In the genomic region with DNA sequence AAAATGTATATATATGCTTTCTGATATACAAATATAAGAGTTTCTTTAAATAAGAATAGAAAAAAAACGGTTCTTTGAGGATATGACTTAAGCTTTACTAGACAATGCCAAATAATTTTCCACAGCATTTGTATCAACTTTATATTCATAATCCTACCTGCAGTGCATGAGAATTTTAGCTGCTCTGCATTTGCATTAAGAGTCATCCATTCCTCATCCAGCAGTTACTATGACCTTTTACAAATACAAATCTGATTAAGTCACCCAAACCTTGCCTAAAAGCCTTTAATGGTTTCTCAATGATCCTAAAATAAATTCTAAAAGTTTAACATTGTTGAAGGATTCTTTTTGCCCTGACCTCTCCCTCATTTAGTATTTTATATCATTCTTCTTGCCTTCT, we compare ENCODE assay signal across 22 cellular contexts.
DNase-seq lines count a peak whose midpoint lies in the region; ATAC-seq, FAIRE-seq and TF ChIP-seq lines count a peak whose summit lies in the region.
"Had no signal": no experiment of that assay in that cellular context is flagged by ENCODE, and none has a peak within 500 bp of the region (broad histone marks: within the 10 kb centered on the region; RNA-seq: fewer than 3 reads in every experiment).

No MANE protein-coding gene starts in this region.

- ATAC-seq in PC-3, result peak; percentile 54
- ATAC-seq in HG02610 (IDR thresholded peaks at IDR 0.05; ENCODE audit: unreplicated experiment), result no peak
- no peak for ATAC-seq in activated T-cell treated with anti-CD3 and anti-CD28 coated beads, Interleukin-2, amount 50 U/mL, for 4 hours
- ATAC-seq: GM23338 had no signal

- FAIRE-seq in bronchial epithelial cell (lab: Jason Lieb, UNC), result no peak
- FAIRE-seq: GM12892, GM19239 had no signal

- no peak overlapping the region for H2AFZ ChIP-seq in PC-3 (ENCODE audit: low read length)
- H2AFZ ChIP-seq: GM23338 had no signal

- POLR2A ChIA-PET in PC-3 (lab: Charles Lee; ENCODE audit: unreplicated experiment), result no interaction called here

- no peak for TF ChIP-seq CTCF in PC-3 (conservative IDR thresholded peaks at IDR 0.05; ENCODE audit: low read depth, low read length)
- no peak for TF ChIP-seq CTCF in bronchial epithelial cell (IDR thresholded peaks at IDR 0.05; ENCODE audit: insufficient read depth, low read length, severe bottlenecking)

- H3K9ac ChIP-seq in PC-3 (ENCODE audit: low read length), result no peak overlapping the region
- H3K9ac ChIP-seq: BLaER1 had no signal

- no TSS peak for BruUV-seq in PC-3 (replicated peaks; lab: Mats Ljungman, UMichigan)

- H3K4me3 ChIP-seq in PC-3 (ENCODE audit: low read length) (no peak overlapping the region), bronchial epithelial cell (ENCODE audit: low read depth, low read length) (no peak overlapping the region)
- H3K4me3 ChIP-seq: BLaER1, GM23338 had no signal

- no peaks in the 10 kb centered on the region for H3K4me1 Mint-ChIP-seq in activated T-cell treated with anti-CD3 and anti-CD28 coated beads, Interleukin-2, amount 50 U/mL, for 4 hours (ENCODE audit: low read depth)
- H3K4me1 Mint-ChIP-seq: B cell; CD8-positive, alpha-beta memory T cell had no signal

- no peaks in the 10 kb centered on the region for H3K9me2 ChIP-seq in PC-3 (replicated peaks; ENCODE audit: low read length)

- H3K9me3 ChIP-seq in PC-3 (ENCODE audit: low read length), result no peaks in the 10 kb centered on the region
- H3K9me3 ChIP-seq: BLaER1 had no signal

- H3K79me2 ChIP-seq in PC-3 (ENCODE audit: low read length), result no peaks in the 10 kb centered on the region

- H3K27me3 Mint-ChIP-seq in activated T-cell treated with anti-CD3 and anti-CD28 coated beads, Interleukin-2, amount 50 U/mL, for 4 hours (ENCODE audit: low read depth), result no peaks in the 10 kb centered on the region
- H3K27me3 Mint-ChIP-seq: B cell; CD4-positive, alpha-beta T cell; CD8-positive, alpha-beta memory T cell had no signal

- H3F3A ChIP-seq in PC-3 (ENCODE audit: low read length, unreplicated experiment), result no peaks in the 10 kb centered on the region

- H3K36me3 ChIP-seq in PC-3 (ENCODE audit: low read depth, low read length) (no peaks in the 10 kb centered on the region), bronchial epithelial cell (ENCODE audit: control insufficient read depth, insufficient read depth, low read length) (no peaks in the 10 kb centered on the region)
- H3K36me3 ChIP-seq: BLaER1 had no signal

- intact Hi-C loops in PC-3 (cut with micrococcal nuclease), result loop anchor here (10.0 kb wide), 1 partner anchor 135 kb away; no protein-coding TSS in a partner anchor

- CTCF ChIA-PET in PC-3 (lab: Charles Lee), result no interaction called here

- H3K9me3 Mint-ChIP-seq in activated T-cell treated with anti-CD3 and anti-CD28 coated beads, Interleukin-2, amount 50 U/mL, for 4 hours, result peaks cover 4% of the 10 kb centered on the region
- H3K9me3 Mint-ChIP-seq: GM23338, H9 had no signal

- H3K4me1 ChIP-seq in PC-3 (ENCODE audit: insufficient read depth, low read length), result peaks cover 16% of the 10 kb centered on the region
- H3K4me1 ChIP-seq: BLaER1 had no signal

- no peak overlapping the region for H3K4me2 ChIP-seq in PC-3 (ENCODE audit: low read length)
- H3K4me2 ChIP-seq: BLaER1, GM23338 had no signal

- H3K27ac ChIP-seq in PC-3 (ENCODE audit: low read length), result peak overlapping the region; percentile 34
- H3K27ac ChIP-seq: 22Rv1, BLaER1, C4-2B had no signal

- H4K20me1 ChIP-seq in PC-3 (ENCODE audit: low read length), result no peaks in the 10 kb centered on the region
- H4K20me1 ChIP-seq: BLaER1 had no signal

- H3K4me3 Mint-ChIP-seq in activated T-cell treated with anti-CD3 and anti-CD28 coated beads, Interleukin-2, amount 50 U/mL, for 4 hours, result no peak overlapping the region
- H3K4me3 Mint-ChIP-seq: B cell; CD4-positive, alpha-beta T cell; CD8-positive, alpha-beta memory T cell; GM23338; H9; HFFc6 had no signal

- H3K36me3 Mint-ChIP-seq in activated T-cell treated with anti-CD3 and anti-CD28 coated beads, Interleukin-2, amount 50 U/mL, for 4 hours (ENCODE audit: insufficient read depth), result no peaks in the 10 kb centered on the region
- H3K36me3 Mint-ChIP-seq: CD8-positive, alpha-beta memory T cell had no signal

- H3K27me3 ChIP-seq in PC-3 (ENCODE audit: low read length) (no peaks in the 10 kb centered on the region), bronchial epithelial cell (ENCODE audit: control insufficient read depth, insufficient read depth, low read length) (no peaks in the 10 kb centered on the region)
- H3K27me3 ChIP-seq: BLaER1 had no signal

- DNase-seq in ELR (ENCODE audit: low read depth) (peak; percentile 53), PC-3 (peak; percentile 55), bronchial epithelial cell (ENCODE audit: low read depth) (peak; percentile 56), kidney tubule cell (ENCODE audit: low spot score) (peak; percentile 44), CD1c-positive myeloid dendritic cell (ENCODE audit: extremely low spot score) (no peak), occipital lobe (lab: John Stamatoyannopoulos, UW) (no peak)
- no peak for DNase-seq in activated T-cell treated with anti-CD3 and anti-CD28 coated beads, Interleukin-2, amount 50 U/mL, for 4 hours
- DNase-seq: Calu3; CD4-positive, alpha-beta T cell; CD8-positive, alpha-beta memory T cell; DMS53; DMS79 treated with DMSO at 0.1 percent for 48 hours; H9; HFFc6 had no signal

Comparison
In these comparisons a context has a peak if more than half of its experiments do, and no peak if none do; other contexts are left out.
1. DNase-seq: peak in ELR (single experiment), PC-3 (single experiment), bronchial epithelial cell (single experiment) and kidney tubule cell (single experiment); none in CD1c-positive myeloid dendritic cell (single experiment), activated T-cell treated with anti-CD3 and anti-CD28 coated beads, Interleukin-2, amount 50 U/mL, for 4 hours (single experiment) and occipital lobe (single experiment).